Comparison of ENCODE assay signal across 11 cellular contexts in the genomic region with DNA sequence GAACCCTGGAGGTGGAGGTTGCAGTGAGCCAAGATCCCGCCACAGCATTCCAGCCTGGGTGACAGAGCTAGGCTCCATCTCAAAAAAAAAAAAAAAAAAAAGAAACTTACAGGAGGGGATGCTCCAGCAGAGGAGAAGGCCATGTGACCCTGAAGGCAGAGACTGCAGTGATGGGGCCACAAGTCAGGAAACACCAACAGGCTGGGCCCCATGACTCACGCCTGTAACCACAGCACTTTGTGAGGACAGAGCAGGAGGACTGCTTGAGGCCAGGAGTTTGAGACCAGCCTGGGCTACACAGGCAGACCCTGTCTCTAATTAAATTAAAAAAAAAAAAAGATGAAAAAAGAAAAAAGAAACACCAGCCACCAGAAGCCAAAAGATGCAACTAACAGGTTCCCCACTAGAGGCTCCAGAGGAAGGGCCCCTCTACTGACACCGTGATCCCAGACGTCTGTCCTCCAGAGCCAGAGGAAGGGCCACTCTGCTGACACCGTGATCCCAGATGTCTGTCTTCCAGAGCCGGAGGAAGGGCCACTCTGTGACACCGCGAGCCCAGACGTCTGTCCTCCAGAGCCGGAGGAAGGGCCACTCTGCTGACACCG. TPM values are rescaled to one million over a fixed set of nuclear protein-coding genes. Genes with fewer than 3 reads are reported as not detected.
DNase-seq lines count a peak whose midpoint lies in the region; ATAC-seq, FAIRE-seq and TF ChIP-seq lines count a peak whose summit lies in the region.
"Had no signal": no experiment of that assay in that cellular context is flagged by ENCODE, and none has a peak within 500 bp of the region (broad histone marks: within the 10 kb centered on the region; RNA-seq: fewer than 3 reads in every experiment).

No MANE protein-coding gene starts in this region.

- POLR2A ChIA-PET in naive thymus-derived CD4-positive, alpha-beta T cell (lab: Charles Lee) = no interaction called here

- WGBS in right cardiac atrium = 66% methylated on average over 11 of the region's 11 CpGs

- H3K9me3 ChIP-seq in naive thymus-derived CD4-positive, alpha-beta T cell (ENCODE audit: control insufficient read depth in 2 of 3, low read length in 3 of 3) = no peaks in the 10 kb centered on the region
- H3K9me3 ChIP-seq in right cardiac atrium (ENCODE audit: control insufficient read depth, low read length) = no peaks in the 10 kb centered on the region

- H3K27me3 ChIP-seq in naive thymus-derived CD4-positive, alpha-beta T cell (ENCODE audit: control insufficient read depth in 2 of 2, insufficient read depth in 2 of 2, low read length in 2 of 2) = no peaks in the 10 kb centered on the region
- no peaks in the 10 kb centered on the region for H3K27me3 ChIP-seq in right cardiac atrium (ENCODE audit: control insufficient read depth, insufficient read depth)
- H3K27me3 ChIP-seq: tibial nerve had no signal

- H3K4me3 Mint-ChIP-seq in naive thymus-derived CD4-positive, alpha-beta T cell = no peak overlapping the region
- H3K4me3 Mint-ChIP-seq in glutamatergic neuron (ENCODE audit: unreplicated experiment) = no peak overlapping the region

- FAIRE-seq in RCC 7860 (lab: Jason Lieb, UNC) = no peak

- peaks cover 0 to 4% of the 10 kb centered on the region in 2 donors for H3K4me1 ChIP-seq in naive thymus-derived CD4-positive, alpha-beta T cell (ENCODE audit: control insufficient read depth in 2 of 2, insufficient read depth in 2 of 2, low read length in 2 of 2)
- no peaks in the 10 kb centered on the region for H3K4me1 ChIP-seq in right cardiac atrium (ENCODE audit: control insufficient read depth, insufficient read depth, low read length)
- H3K4me1 ChIP-seq: tibial nerve had no signal

- H3K27ac ChIP-seq in naive thymus-derived CD4-positive, alpha-beta T cell (ENCODE audit: low read depth, low read length) = no peak overlapping the region
- H3K27ac ChIP-seq in right cardiac atrium (ENCODE audit: low read length) = no peak overlapping the region
- H3K27ac ChIP-seq: tibial nerve had no signal

- CTCF ChIA-PET in naive thymus-derived CD4-positive, alpha-beta T cell (lab: Charles Lee) = no interaction called here

- intact Hi-C loops in naive thymus-derived CD4-positive, alpha-beta T cell (cut with micrococcal nuclease) = loop anchor here in 1 of 2 donors (1.0 kb wide), 1 partner anchor 34 kb away; no protein-coding TSS in a partner anchor
- intact Hi-C loops in right cardiac atrium (cut with DNase I) = no loop called here

- peaks cover 0 to 22% (median 4%) of the 10 kb centered on the region in 7 donors for H3K4me1 Mint-ChIP-seq in naive thymus-derived CD4-positive, alpha-beta T cell
- H3K4me1 Mint-ChIP-seq in glutamatergic neuron (ENCODE audit: low read depth, unreplicated experiment) = no peaks in the 10 kb centered on the region

- DNase-seq in DMS53 (lab: John Stamatoyannopoulos, UW) = peak; percentile 34
- DNase-seq in DMS53 treated with DMSO at 0.1 percent for 48 hours (lab: John Stamatoyannopoulos, UW; ENCODE audit: unreplicated experiment) = no peak
- DNase-seq in SIG-M5 treated with dmso at 0.1 percent for 504 hours (lab: John Stamatoyannopoulos, UW; ENCODE audit: unreplicated experiment) = peak; percentile 83
- no peak for DNase-seq in naive thymus-derived CD4-positive, alpha-beta T cell
- DNase-seq in glutamatergic neuron = no peak
- DNase-seq in right cardiac atrium = no peak
- DNase-seq in RCC 7860 (ENCODE audit: low spot score) = no peak
- DNase-seq: 8988T, OCI-M1 had no signal

- H3K9me3 Mint-ChIP-seq in naive thymus-derived CD4-positive, alpha-beta T cell = peaks cover 0 to 4% (median 0%) of the 10 kb centered on the region in 11 donors
- H3K9me3 Mint-ChIP-seq in glutamatergic neuron (ENCODE audit: unreplicated experiment) = peaks cover 9% of the 10 kb centered on the region

- no peak for TF ChIP-seq CTCF in glutamatergic neuron (IDR thresholded peaks at IDR 0.05; ENCODE audit: partially characterized antibody, unreplicated experiment)

- no peak overlapping the region for H3K4me3 ChIP-seq in naive thymus-derived CD4-positive, alpha-beta T cell (ENCODE audit: low read length)
- no peak overlapping the region for H3K4me3 ChIP-seq in right cardiac atrium (ENCODE audit: low read length)
- H3K4me3 ChIP-seq: tibial nerve had no signal

- H3K27ac Mint-ChIP-seq in naive thymus-derived CD4-positive, alpha-beta T cell = peak overlapping the region in 1 of 9 donors; percentile 23
- H3K27ac Mint-ChIP-seq in glutamatergic neuron (ENCODE audit: unreplicated experiment) = no peak overlapping the region

- peaks cover 0 to 1% (median 0%) of the 10 kb centered on the region in 5 donors for H3K36me3 Mint-ChIP-seq in naive thymus-derived CD4-positive, alpha-beta T cell
- no peaks in the 10 kb centered on the region for H3K36me3 Mint-ChIP-seq in glutamatergic neuron (ENCODE audit: unreplicated experiment)

- no peaks in the 10 kb centered on the region for H3K36me3 ChIP-seq in naive thymus-derived CD4-positive, alpha-beta T cell (ENCODE audit: control insufficient read depth in 2 of 3, insufficient read depth in 3 of 3, low read length in 3 of 3)
- H3K36me3 ChIP-seq: tibial nerve had no signal

- H3K27me3 Mint-ChIP-seq in naive thymus-derived CD4-positive, alpha-beta T cell = peaks cover 0 to 8% (median 4%) of the 10 kb centered on the region in 5 donors
- peaks cover 2% of the 10 kb centered on the region for H3K27me3 Mint-ChIP-seq in glutamatergic neuron (ENCODE audit: unreplicated experiment)

- ATAC-seq in HG02610 (IDR thresholded peaks at IDR 0.05; ENCODE audit: unreplicated experiment) = peak; percentile 62
- peak; percentile 87 for ATAC-seq in naive thymus-derived CD4-positive, alpha-beta T cell
- ATAC-seq in right cardiac atrium = no peak

RNA-seq across cellular contexts. Expression of gene GLT1D1, which starts 9.1 kb away (rescaled TPM):
- total RNA-seq in naive thymus-derived CD4-positive, alpha-beta T cell = 10 to 100 TPM in 1 of 5 experiments, 1 to 10 TPM in 1, under 1 TPM in 2, not detected in 1; 0.11 to 16.9 (median 1.1) TPM
- not detected for polyA plus RNA-seq in naive thymus-derived CD4-positive, alpha-beta T cell
- total RNA-seq in glutamatergic neuron (ENCODE audit: unreplicated experiment) (4.4 TPM), right cardiac atrium (under 1 TPM in 3 of 4 donors, not detected in 1; 0.34 to 0.44 (median 0.42) TPM)
- 0.07 TPM for polyA plus RNA-seq in right cardiac atrium

RNA-seq across cellular contexts. Expression of gene SLC15A4, which starts 20.4 kb away (rescaled TPM):
- 10 to 100 TPM in 4 of 5 experiments, 1 to 10 TPM in 1; 9.5 to 44.5 (median 17.6) TPM for total RNA-seq in naive thymus-derived CD4-positive, alpha-beta T cell
- 1 to 10 TPM; 1.9 to 3.7 TPM for polyA plus RNA-seq in naive thymus-derived CD4-positive, alpha-beta T cell
- 23.0 TPM for total RNA-seq in glutamatergic neuron (ENCODE audit: unreplicated experiment)
- 10 to 100 TPM; 13.7 to 17.3 (median 16.2) TPM for total RNA-seq in right cardiac atrium
- polyA plus RNA-seq in right cardiac atrium = 15.8 TPM

Comparison
In these comparisons a context has a peak if more than half of its experiments do, and no peak if none do; other contexts are left out.
1. DNase-seq: peak in DMS53 (single experiment) and SIG-M5 treated with dmso at 0.1 percent for 504 hours (single experiment); none in DMS53 treated with DMSO at 0.1 percent for 48 hours (single experiment), naive thymus-derived CD4-positive, alpha-beta T cell (0 of 9), glutamatergic neuron (single experiment), right cardiac atrium (0 of 3) and RCC 7860 (single experiment).
2. ATAC-seq: peak in HG02610 (single experiment) and naive thymus-derived CD4-positive, alpha-beta T cell (single experiment); none in right cardiac atrium (0 of 2).